Comparison of ENCODE assay signal across 14 cellular contexts in the genomic region with DNA sequence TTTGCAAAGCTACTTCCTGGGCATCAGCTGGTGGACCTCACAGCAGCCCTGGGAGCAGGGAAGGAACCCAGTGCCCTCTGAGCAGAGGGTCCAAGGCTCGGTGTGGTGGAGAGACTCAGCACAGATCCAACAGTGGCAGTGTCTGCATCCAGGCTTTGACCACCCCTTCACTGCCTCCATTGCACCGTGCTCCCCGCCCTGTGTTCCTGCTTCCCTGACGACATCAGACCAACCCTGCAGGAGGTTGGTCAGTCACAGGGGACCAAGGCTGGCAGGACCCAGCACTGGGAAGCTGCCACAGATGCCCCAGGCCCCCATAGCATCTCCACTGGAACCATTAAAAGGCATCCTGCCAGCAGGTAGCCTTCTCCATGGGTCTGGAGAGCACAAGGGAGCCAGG. TPM values are rescaled to one million over a fixed set of nuclear protein-coding genes. Genes with fewer than 3 reads are reported as not detected.
DNase-seq lines count a peak whose midpoint lies in the region; ATAC-seq and TF ChIP-seq lines count a peak whose summit lies in the region.
"Had no signal": no experiment of that assay in that cellular context is flagged by ENCODE, and none has a peak within 500 bp of the region (broad histone marks: within the 10 kb centered on the region; RNA-seq: fewer than 3 reads in every experiment).

No MANE protein-coding gene starts in this region.

- no peak overlapping the region for H3K14ac ChIP-seq in neuronal stem cell (ENCODE audit: low read length)

- no peak overlapping the region for H2BK5ac ChIP-seq in neuronal stem cell (ENCODE audit: low read length)

- no peak overlapping the region for H3K4ac ChIP-seq in neuronal stem cell (ENCODE audit: low read length)

- ATAC-seq in Right ventricle myocardium superior (ENCODE audit: poor library complexity) (no peak), left cardiac atrium (no peak), HG03457 (IDR thresholded peaks at IDR 0.05; ENCODE audit: unreplicated experiment) (no peak), HG02759 (IDR thresholded peaks at IDR 0.05; ENCODE audit: unreplicated experiment) (no peak)
- ATAC-seq: GM12878, GM23338 had no signal

- H4K8ac ChIP-seq in neuronal stem cell (ENCODE audit: low read depth, low read length) = no peak overlapping the region

- H3K4me3 ChIP-seq in dorsolateral prefrontal cortex = no peak overlapping the region
- H3K4me3 ChIP-seq in neuronal stem cell (ENCODE audit: low read length in 2 of 2) = no peak overlapping the region
- H3K4me3 ChIP-seq: GM12878, GM23338 had no signal

- H2AFZ ChIP-seq in neuronal stem cell (ENCODE audit: low read length) = no peak overlapping the region
- H2AFZ ChIP-seq: GM23338 had no signal

- H3K18ac ChIP-seq in neuronal stem cell (ENCODE audit: low read length) = peak overlapping the region; percentile 52

- H4K91ac ChIP-seq in neuronal stem cell (ENCODE audit: low read depth, low read length, poor library complexity) = no peak overlapping the region

- no CpG with 5 or more reads among the region's 4 CpGs for WGBS in neuronal stem cell (ENCODE audit: extremely low coverage in 2 of 2, insufficient read length in 2 of 2, insufficient replicate concordance in 1 of 2), 2 donors

- peaks cover 2% of the 10 kb centered on the region for H3K79me1 ChIP-seq in neuronal stem cell (ENCODE audit: low read depth, low read length)

- DNase-seq in Right ventricle myocardium superior = peak; percentile 8
- DNase-seq in left cardiac atrium = no peak
- DNase-seq in dorsolateral prefrontal cortex = peak in 6 of 10 donors; percentile 8 to 37 (median 18)
- no peak for DNase-seq in neuronal stem cell (ENCODE audit: low spot score)
- no peak for DNase-seq in NCI-H748 treated with DMSO at 0.1 percent for 48 hours (lab: John Stamatoyannopoulos, UW)
- DNase-seq: BE2C; CD4-positive, alpha-beta memory T cell; DMS79; H7 had no signal

- H3K9ac ChIP-seq in neuronal stem cell (ENCODE audit: low read depth, low read length, poor library complexity) = no peak overlapping the region

- H2BK120ac ChIP-seq in neuronal stem cell (ENCODE audit: low read depth, low read length) = no peak overlapping the region

- H3K27me3 ChIP-seq in dorsolateral prefrontal cortex (peaks cover 0 to 3% (median 0%) of the 10 kb centered on the region in 45 donors), neuronal stem cell (ENCODE audit: control insufficient read depth in 3 of 3, insufficient read depth in 3 of 3, low read depth in 1 of 3, low read length in 3 of 3) (peaks cover 0 to 36% (median 8%) of the 10 kb centered on the region in 3 experiments)
- H3K27me3 ChIP-seq: BE2C had no signal

- no peaks in the 10 kb centered on the region for H3K9me3 ChIP-seq in neuronal stem cell (replicated peaks in 1 of 2; ENCODE audit: control insufficient read depth in 2 of 2, insufficient read depth in 1 of 2, low read depth in 1 of 2, low read length in 2 of 2)
- H3K9me3 ChIP-seq: BE2C had no signal

- TF ChIP-seq CTCF in dorsolateral prefrontal cortex (IDR thresholded peaks at IDR 0.05 in 54 of 56, conservative IDR thresholded peaks at IDR 0.05 in 2 of 56; ENCODE audit: low read depth in 1 of 56, partially characterized antibody in 56 of 56) = no peak

- no peak overlapping the region for H3K4me2 ChIP-seq in neuronal stem cell (ENCODE audit: insufficient read depth, low read length, poor library complexity, severe bottlenecking)
- H3K4me2 ChIP-seq: GM23338 had no signal

- H2BK15ac ChIP-seq in neuronal stem cell (ENCODE audit: low read length) = no peak overlapping the region

- peak overlapping the region; percentile 8 for H3K23ac ChIP-seq in neuronal stem cell (ENCODE audit: low read depth, low read length, poor library complexity)

- intact Hi-C loops in Right ventricle myocardium superior (cut with DNase I) = no loop called here
- intact Hi-C loops in left cardiac atrium (cut with DNase I) = no loop called here
- intact Hi-C loops in dorsolateral prefrontal cortex (cut with DNase I) = no loop called here

- H2BK12ac ChIP-seq in neuronal stem cell (ENCODE audit: low read length) = no peak overlapping the region

- no peak overlapping the region for H3K27ac ChIP-seq in dorsolateral prefrontal cortex
- no peak overlapping the region for H3K27ac ChIP-seq in neuronal stem cell (replicated peaks; ENCODE audit: low read length)
- H3K27ac ChIP-seq: HL-60 had no signal

- H3K36me3 ChIP-seq in neuronal stem cell (replicated peaks in 1 of 2; ENCODE audit: control insufficient read depth in 2 of 2, insufficient read depth in 2 of 2, low read length in 2 of 2) = no peaks in the 10 kb centered on the region
- H3K36me3 ChIP-seq: BE2C had no signal

- peak overlapping the region; percentile 76 for H2AK5ac ChIP-seq in neuronal stem cell (ENCODE audit: low read depth, low read length)

- no peaks in the 10 kb centered on the region for H3K4me1 ChIP-seq in neuronal stem cell (ENCODE audit: control insufficient read depth in 2 of 2, insufficient read depth in 1 of 2, low read depth in 1 of 2, low read length in 2 of 2)
- H3K4me1 ChIP-seq: BE2C had no signal

RNA-seq across cellular contexts. Expression of gene VSTM2B, which starts 7.8 kb away (rescaled TPM):
- not detected for total RNA-seq in Right ventricle myocardium superior
- total RNA-seq in left cardiac atrium = not detected
- total RNA-seq in dorsolateral prefrontal cortex = 10 to 100 TPM; 27.0 to 85.8 (median 42.8) TPM
- 2.1 TPM for polyA plus RNA-seq in neuronal stem cell (2013, experiment 1 of 2)
- 2.2 TPM for polyA plus RNA-seq in neuronal stem cell (2013, experiment 2 of 2)
- total RNA-seq: CD4-positive, alpha-beta memory T cell; GM12878 had no signal
- polyA plus RNA-seq: CD4-positive, alpha-beta memory T cell; GM12878 had no signal

Comparison
In these comparisons a context has a peak if more than half of its experiments do, and no peak if none do; other contexts are left out.
1. DNase-seq: peak in Right ventricle myocardium superior (single experiment) and dorsolateral prefrontal cortex (6 of 10); none in left cardiac atrium (single experiment), neuronal stem cell (single experiment) and NCI-H748 treated with DMSO at 0.1 percent for 48 hours (single experiment).
2. RNA of gene VSTM2B, which starts 7.8 kb away (total RNA-seq): 27.0 to 85.8 TPM in dorsolateral prefrontal cortex; not detected in Right ventricle myocardium superior (single experiment) and not detected in left cardiac atrium; every median in the first group is over 10 times any median in the second.